ENCODE assay signal across 22 cellular contexts in genomic region chr12:67884596-67884995, GRCh38.
DNase-seq lines count a peak whose midpoint lies in the region; ATAC-seq, FAIRE-seq and TF ChIP-seq lines count a peak whose summit lies in the region.
"Had no signal": no experiment of that assay in that cellular context is flagged by ENCODE, and none has a peak within 500 bp of the region (broad histone marks: within the 10 kb centered on the region; RNA-seq: fewer than 3 reads in every experiment).

No MANE protein-coding gene starts in this region.

- H3K4me1 ChIP-seq in pancreas (peaks cover 0 to 4% (median 0%) of the 10 kb centered on the region in 3 donors), gastroesophageal sphincter (peaks cover 0 to 16% (median 7%) of the 10 kb centered on the region in 3 donors)
- H3K4me1 ChIP-seq: BLaER1, HAP-1 had no signal

- POLR2A ChIA-PET in activated CD8-positive, alpha-beta T cell treated with anti-CD3 and anti-CD28 coated beads, Interleukin-2, amount 10 ng/mL, durations not matched to agents 7 days and 5 days (lab: Charles Lee): no interaction called here

- intact Hi-C loops in pancreas (cut with DNase I): no loop called here

- H3K27me3 Mint-ChIP-seq in activated CD8-positive, alpha-beta T cell treated with anti-CD3 and anti-CD28 coated beads, Interleukin-2, amount 10 ng/mL, durations not matched to agents 7 days and 5 days (ENCODE audit: low read depth): no peaks in the 10 kb centered on the region

- ATAC-seq in pancreas (peak; percentile 53 to 79 (median 69)), HG02763 (IDR thresholded peaks at IDR 0.05; ENCODE audit: unreplicated experiment) (no peak), gastroesophageal sphincter (no peak)
- no peak for ATAC-seq in activated CD8-positive, alpha-beta T cell treated with anti-CD3 and anti-CD28 coated beads, Interleukin-2, amount 10 ng/mL, durations not matched to agents 7 days and 5 days

- peak; percentile 28 for FAIRE-seq in RCC 7860 (lab: Jason Lieb, UNC)
- FAIRE-seq in islet of Langerhans (lab: Jason Lieb, UNC): peak; percentile 96
- peak; percentile 70 for FAIRE-seq in pancreas (lab: Jason Lieb, UNC)
- FAIRE-seq: A204.1 had no signal

- TF ChIP-seq POLR2A in gastroesophageal sphincter (IDR thresholded peaks at IDR 0.05): no peak

- H3K4me3 Mint-ChIP-seq in activated CD8-positive, alpha-beta T cell treated with anti-CD3 and anti-CD28 coated beads, Interleukin-2, amount 10 ng/mL, durations not matched to agents 7 days and 5 days: no peak overlapping the region
- H3K4me3 Mint-ChIP-seq: CD4-positive, CD25-positive, alpha-beta regulatory T cell had no signal

- H3K4me3 ChIP-seq in pancreas: no peak overlapping the region
- H3K4me3 ChIP-seq in gastroesophageal sphincter: no peak overlapping the region
- H3K4me3 ChIP-seq: BLaER1, HAP-1 had no signal

- TF ChIP-seq EP300 in gastroesophageal sphincter (IDR thresholded peaks at IDR 0.05): no peak

- WGBS in pancreas, 2 donors: 7% methylated on average over 2 of the region's 2 CpGs
- WGBS in gastroesophageal sphincter (ENCODE audit: low coverage in 1 of 2), 2 donors: 17 to 52% methylated on average over 2 of the region's 2 CpGs

- no peaks in the 10 kb centered on the region for H3K36me3 Mint-ChIP-seq in activated CD8-positive, alpha-beta T cell treated with anti-CD3 and anti-CD28 coated beads, Interleukin-2, amount 10 ng/mL, durations not matched to agents 7 days and 5 days (ENCODE audit: low read depth)

- DNase-seq in RCC 7860 (ENCODE audit: low spot score) (no peak), pancreas (no peak), NCI-H345 treated with DMSO at 0.1 percent for 48 hours (lab: John Stamatoyannopoulos, UW; ENCODE audit: unreplicated experiment) (no peak)
- no peak for DNase-seq in activated CD8-positive, alpha-beta T cell treated with anti-CD3 and anti-CD28 coated beads, Interleukin-2, amount 10 ng/mL, durations not matched to agents 7 days and 5 days
- DNase-seq: CD4-positive, CD25-positive, alpha-beta regulatory T cell; DMS53; GOT3; HFFc6; KBM-7; NCI-H1694 treated with DMSO at 0.1 percent for 48 hours; NCI-H2081; NCI-H2227 treated with DMSO at 0.1 percent for 48 hours; NCI-H510A; NCI-H69; SHP77 had no signal

- TF ChIP-seq CTCF in pancreas (IDR thresholded peaks at IDR 0.05) (no peak), gastroesophageal sphincter (IDR thresholded peaks at IDR 0.05) (no peak)

- H3K27ac Mint-ChIP-seq in activated CD8-positive, alpha-beta T cell treated with anti-CD3 and anti-CD28 coated beads, Interleukin-2, amount 10 ng/mL, durations not matched to agents 7 days and 5 days: no peak overlapping the region
- H3K27ac Mint-ChIP-seq: CD4-positive, CD25-positive, alpha-beta regulatory T cell had no signal

- H3K27me3 ChIP-seq in pancreas: no peaks in the 10 kb centered on the region
- H3K27me3 ChIP-seq in gastroesophageal sphincter: no peaks in the 10 kb centered on the region
- H3K27me3 ChIP-seq: BLaER1 had no signal

- H3K9me3 ChIP-seq in pancreas (no peaks in the 10 kb centered on the region), gastroesophageal sphincter (no peaks in the 10 kb centered on the region)
- H3K9me3 ChIP-seq: BLaER1, HAP-1 had no signal

- H3K36me3 ChIP-seq in pancreas (no peaks in the 10 kb centered on the region), gastroesophageal sphincter (no peaks in the 10 kb centered on the region)
- H3K36me3 ChIP-seq: BLaER1, HAP-1 had no signal

- H3K9me3 Mint-ChIP-seq in activated CD8-positive, alpha-beta T cell treated with anti-CD3 and anti-CD28 coated beads, Interleukin-2, amount 10 ng/mL, durations not matched to agents 7 days and 5 days (ENCODE audit: insufficient read depth): no peaks in the 10 kb centered on the region
- H3K9me3 Mint-ChIP-seq: HFFc6 had no signal

- no peaks in the 10 kb centered on the region for H3K4me1 Mint-ChIP-seq in activated CD8-positive, alpha-beta T cell treated with anti-CD3 and anti-CD28 coated beads, Interleukin-2, amount 10 ng/mL, durations not matched to agents 7 days and 5 days (ENCODE audit: low read depth)
- H3K4me1 Mint-ChIP-seq: CD4-positive, CD25-positive, alpha-beta regulatory T cell had no signal

- CTCF ChIA-PET in activated CD8-positive, alpha-beta T cell treated with anti-CD3 and anti-CD28 coated beads, Interleukin-2, amount 10 ng/mL, durations not matched to agents 7 days and 5 days (lab: Charles Lee): no interaction called here

- peak overlapping the region in 2 of 4 donors; percentile 54 to 60 for H3K27ac ChIP-seq in pancreas
- H3K27ac ChIP-seq in gastroesophageal sphincter: peak overlapping the region in 2 of 4 donors; percentile 34 to 74
- H3K27ac ChIP-seq: BLaER1, RWPE1 had no signal

Comparison
In these comparisons a context has a peak if more than half of its experiments do, and no peak if none do; other contexts are left out.
1. ATAC-seq: peak in pancreas (4 of 4); none in activated CD8-positive, alpha-beta T cell treated with anti-CD3 and anti-CD28 coated beads, Interleukin-2, amount 10 ng/mL, durations not matched to agents 7 days and 5 days (single experiment), HG02763 (single experiment) and gastroesophageal sphincter (single experiment).